In the genomic region with DNA sequence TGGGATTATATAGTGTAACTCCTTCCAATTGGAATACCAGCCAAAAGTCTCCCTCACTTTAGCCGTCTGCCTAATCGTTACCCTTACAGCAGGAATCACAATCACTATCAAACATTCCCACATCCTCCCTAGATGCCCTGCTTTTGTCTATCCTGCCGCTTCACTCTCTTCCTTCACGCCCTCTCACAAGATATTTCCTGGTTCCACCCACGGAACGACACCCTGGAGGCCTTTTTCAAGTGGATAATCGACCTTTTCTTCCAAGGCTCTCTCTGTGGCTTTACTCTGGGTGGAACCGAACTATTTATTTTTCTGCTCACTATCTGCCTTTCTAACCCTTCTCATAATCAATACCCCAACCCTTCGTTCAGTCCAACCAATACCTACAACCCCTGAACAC, we compare ENCODE assay signal across 23 cellular contexts.
"Had no signal": no experiment of that assay in that cellular context is flagged by ENCODE, and none has a peak within 500 bp of the region (broad histone marks: within the 10 kb centered on the region; RNA-seq: fewer than 3 reads in every experiment).

No MANE protein-coding gene starts in this region.

- H3K27ac ChIP-seq: KMS-11, WERI-Rb-1 had no signal

- H3K9me3 ChIP-seq: MG63 had no signal

- H3K36me3 ChIP-seq: WERI-Rb-1 had no signal

- DNase-seq: activated CD4-positive, alpha-beta memory T cell treated with anti-CD3 and anti-CD28 coated beads, Interleukin-2, amount 10 ng/mL, durations not matched to agents 7 days and 5 days; activated CD4-positive, alpha-beta T cell treated with anti-CD3 and anti-CD28 coated beads for 36 hours; activated CD4-positive, alpha-beta T cell treated with anti-CD3 and anti-CD28 coated beads, Interleukin-2, amount 50 U/mL, for 1 hour; activated gamma-delta T cell; activated naive CD4-positive, alpha-beta T cell treated with anti-CD3 and anti-CD28 coated beads for 36 hours; activated T-cell treated with anti-CD3 and anti-CD28 coated beads for 4 hours; activated T-cell treated with anti-CD3 and anti-CD28 coated beads, Interleukin-2, amount 50 U/mL, for 48 hours; amygdala; MG63; MV-4-11; NCI-H1092 treated with DMSO at 0.1 percent for 48 hours; NCI-H1417 treated with DMSO at 0.1 percent for 48 hours; NCI-H1694; NCI-H2029; NCI-H2107; NCI-H510A treated with DMSO at 0.1 percent for 48 hours; NCI-H69; PC-3; SHP77 treated with DMSO at 0.1 percent for 48 hours; T-cell; WERI-Rb-1 had no signal

- H3K4me3 ChIP-seq: MG63 had no signal

- H3K27me3 ChIP-seq: MG63 had no signal

- ATAC-seq: activated CD4-positive, alpha-beta T cell treated with anti-CD3 and anti-CD28 coated beads for 36 hours; activated T-helper 17 cell treated with anti-CD3 and anti-CD28 coated beads, Interleukin-2, amount 50 U/mL, for 72 hours; PC-3; T-cell had no signal
